32 cellular contexts compared by ENCODE assay signal in genomic region chr7:98985945-98986344, GRCh38.
"Had no signal": no experiment of that assay in that cellular context is flagged by ENCODE, and none has a peak within 500 bp of the region (broad histone marks: within the 10 kb centered on the region; RNA-seq: fewer than 3 reads in every experiment).

No MANE protein-coding gene starts in this region.

- H3K27ac Mint-ChIP-seq: activated B cell treated with CpG ODN at 0.5 μM for 24 hours; activated CD8-positive, alpha-beta T cell treated with anti-CD3 and anti-CD28 coated beads for 36 hours; activated naive CD8-positive, alpha-beta T cell; effector memory CD8-positive, alpha-beta T cell; T-helper 17 cell; T-helper 2 cell treated with Interferon-gamma antibody and Interleukin-4, amounts not matched to agents 5 μg/mL and 100 μg/mL, for 36 hours had no signal

- H3K27me3 ChIP-seq: body of pancreas had no signal

- ATAC-seq: activated CD4-positive, CD25-positive, alpha-beta regulatory T cell treated with anti-CD3 and anti-CD28 coated beads, Interleukin-2, amount 50 U/mL, for 24 hours; activated CD8-positive, alpha-beta T cell treated with anti-CD3 and anti-CD28 coated beads for 36 hours; body of pancreas; effector memory CD8-positive, alpha-beta T cell; T-helper 17 cell had no signal

- H3K4me3 ChIP-seq: body of pancreas had no signal

- H3K4me1 ChIP-seq: body of pancreas had no signal

- H3K27me3 Mint-ChIP-seq: activated B cell treated with CpG ODN at 0.5 μM for 24 hours; activated CD8-positive, alpha-beta T cell treated with anti-CD3 and anti-CD28 coated beads for 36 hours; activated naive CD8-positive, alpha-beta T cell; effector memory CD8-positive, alpha-beta T cell; T-helper 17 cell had no signal

- FAIRE-seq: colon, endothelial cell of umbilical vein, frontal cortex had no signal

- H3K4me3 Mint-ChIP-seq: activated B cell treated with CpG ODN at 0.5 μM for 24 hours; activated CD8-positive, alpha-beta T cell treated with anti-CD3 and anti-CD28 coated beads for 36 hours; activated naive CD8-positive, alpha-beta T cell; effector memory CD8-positive, alpha-beta T cell; T-helper 17 cell; T-helper 2 cell treated with Interferon-gamma antibody and Interleukin-4, amounts not matched to agents 5 μg/mL and 100 μg/mL, for 36 hours had no signal

- DNase-seq: activated B cell treated with CpG ODN at 0.5 μM for 24 hours; activated CD4-positive, alpha-beta T cell treated with anti-CD3 and anti-CD28 coated beads for 48 hours; activated CD4-positive, alpha-beta T cell treated with anti-CD3 and anti-CD28 coated beads, Interleukin-2, amount 50 U/mL, for 1 hour; activated CD4-positive, alpha-beta T cell treated with anti-CD3 and anti-CD28 coated beads, Interleukin-2, amount 50 U/mL, for 48 hours; activated CD8-positive, alpha-beta memory T cell treated with anti-CD3 and anti-CD28 coated beads for 24 hours; activated CD8-positive, alpha-beta T cell treated with anti-CD3 and anti-CD28 coated beads for 36 hours; activated effector memory CD4-positive, alpha-beta T cell treated with Interleukin-2 at 50 U/mL for 16 hours; activated gamma-delta T cell treated with Interleukin-2 at 50 U/mL for 16 hours; activated naive CD4-positive, alpha-beta T cell treated with anti-CD3 and anti-CD28 coated beads, Interleukin-2, amount 50 U/mL, for 16 hours; activated naive CD4-positive, alpha-beta T cell treated with Interleukin-2 at 50 U/mL for 16 hours; activated T-cell treated with anti-CD3 and anti-CD28 coated beads, Interleukin-2, amount 50 U/mL, for 48 hours; amniotic stem cell; anterior cingulate cortex; body of pancreas; caudate nucleus; cortex of kidney; dermis blood vessel endothelial cell; effector CD4-positive, alpha-beta T cell; effector memory CD8-positive, alpha-beta T cell; foreskin fibroblast; head of caudate nucleus; T-helper 1 cell; T-helper 17 cell; T1000; WERI-Rb-1 had no signal

- H3K4me1 Mint-ChIP-seq: activated B cell treated with CpG ODN at 0.5 μM for 24 hours had no signal

- H3K27ac ChIP-seq: body of pancreas, epithelial cell of prostate, WERI-Rb-1 had no signal

- H3K9me3 ChIP-seq: body of pancreas had no signal
